ENCODE assay signal across 20 cellular contexts in genomic region chr6:44917430-44917829, GRCh38.
"Had no signal": no experiment of that assay in that cellular context is flagged by ENCODE, and none has a peak within 500 bp of the region (broad histone marks: within the 10 kb centered on the region; RNA-seq: fewer than 3 reads in every experiment).

No MANE protein-coding gene starts in this region.

- H3K79me2 ChIP-seq: hepatocyte had no signal

- H3K4me1 Mint-ChIP-seq: activated B cell treated with CpG ODN at 0.5 μM for 24 hours had no signal

- H3K27me3 ChIP-seq: body of pancreas, colonic mucosa, hepatocyte, ovary, stomach had no signal

- ATAC-seq: activated CD8-positive, alpha-beta memory T cell treated with anti-CD3 and anti-CD28 coated beads, Interleukin-2, amount 10 ng/mL, durations not matched to agents 7 days and 5 days; activated T-helper 17 cell treated with anti-CD3 and anti-CD28 coated beads, Interleukin-2, amount 50 U/mL, for 72 hours; body of pancreas; left cardiac atrium; naive thymus-derived CD4-positive, alpha-beta T cell; sciatic nerve had no signal

- H3K27me3 Mint-ChIP-seq: activated B cell treated with CpG ODN at 0.5 μM for 24 hours; activated CD4-positive, alpha-beta memory T cell treated with anti-CD3 and anti-CD28 coated beads, Interleukin-2, amount 10 ng/mL, durations not matched to agents 7 days and 5 days; activated CD8-positive, alpha-beta memory T cell treated with anti-CD3 and anti-CD28 coated beads, Interleukin-2, amount 10 ng/mL, durations not matched to agents 7 days and 5 days; activated naive CD8-positive, alpha-beta T cell treated with anti-CD3 and anti-CD28 coated beads, Interleukin-2, amount 10 ng/mL, durations not matched to agents 7 days and 5 days; activated T-helper 17 cell treated with anti-CD3 and anti-CD28 coated beads, Interleukin-2, amount 50 U/mL, for 72 hours; central memory CD8-positive, alpha-beta T cell; naive thymus-derived CD4-positive, alpha-beta T cell had no signal

- H3K4me2 ChIP-seq: hepatocyte, smooth muscle cell had no signal

- DNase-seq: activated B cell treated with CpG ODN at 0.5 μM for 24 hours; activated CD4-positive, alpha-beta memory T cell treated with anti-CD3 and anti-CD28 coated beads, Interleukin-2, amount 10 ng/mL, durations not matched to agents 7 days and 5 days; activated CD4-positive, alpha-beta T cell treated with anti-CD3 and anti-CD28 coated beads for 48 hours; activated CD8-positive, alpha-beta memory T cell treated with anti-CD3 and anti-CD28 coated beads, Interleukin-2, amount 10 ng/mL, durations not matched to agents 7 days and 5 days; activated naive CD4-positive, alpha-beta T cell; activated naive CD8-positive, alpha-beta T cell treated with anti-CD3 and anti-CD28 coated beads, Interleukin-2, amount 10 ng/mL, durations not matched to agents 7 days and 5 days; body of pancreas; colonic mucosa; left cardiac atrium; mesendoderm; naive thymus-derived CD4-positive, alpha-beta T cell; ovary; stimulated activated CD4-positive, alpha-beta T cell treated with anti-CD3 and anti-CD28 coated beads, Interleukin-4, amount 100 ng/mL, for 1 hour; stomach; trophoblast cell had no signal

- H3K27ac Mint-ChIP-seq: activated B cell treated with CpG ODN at 0.5 μM for 24 hours; activated CD4-positive, alpha-beta memory T cell treated with anti-CD3 and anti-CD28 coated beads, Interleukin-2, amount 10 ng/mL, durations not matched to agents 7 days and 5 days; activated CD8-positive, alpha-beta memory T cell treated with anti-CD3 and anti-CD28 coated beads, Interleukin-2, amount 10 ng/mL, durations not matched to agents 7 days and 5 days; activated naive CD8-positive, alpha-beta T cell treated with anti-CD3 and anti-CD28 coated beads, Interleukin-2, amount 10 ng/mL, durations not matched to agents 7 days and 5 days; activated T-helper 17 cell treated with anti-CD3 and anti-CD28 coated beads, Interleukin-2, amount 50 U/mL, for 72 hours; naive thymus-derived CD4-positive, alpha-beta T cell had no signal

- H3K4me1 ChIP-seq: colonic mucosa had no signal

- H3K9me3 Mint-ChIP-seq: activated B cell treated with CpG ODN at 0.5 μM for 24 hours; activated T-helper 17 cell treated with anti-CD3 and anti-CD28 coated beads, Interleukin-2, amount 50 U/mL, for 72 hours; central memory CD8-positive, alpha-beta T cell had no signal

- H3K9me3 ChIP-seq: body of pancreas, colonic mucosa, ovary, stomach had no signal

- H3K4me3 ChIP-seq: body of pancreas, colonic mucosa, hepatocyte, ovary, smooth muscle cell, stomach had no signal

- H3K4me3 Mint-ChIP-seq: activated B cell treated with CpG ODN at 0.5 μM for 24 hours; activated CD4-positive, alpha-beta memory T cell treated with anti-CD3 and anti-CD28 coated beads, Interleukin-2, amount 10 ng/mL, durations not matched to agents 7 days and 5 days; activated CD8-positive, alpha-beta memory T cell treated with anti-CD3 and anti-CD28 coated beads, Interleukin-2, amount 10 ng/mL, durations not matched to agents 7 days and 5 days; activated naive CD8-positive, alpha-beta T cell treated with anti-CD3 and anti-CD28 coated beads, Interleukin-2, amount 10 ng/mL, durations not matched to agents 7 days and 5 days; activated T-helper 17 cell treated with anti-CD3 and anti-CD28 coated beads, Interleukin-2, amount 50 U/mL, for 72 hours; central memory CD8-positive, alpha-beta T cell; naive thymus-derived CD4-positive, alpha-beta T cell had no signal

- H3K27ac ChIP-seq: body of pancreas, colonic mucosa, hepatocyte, ovary, stomach had no signal

- H3K36me3 ChIP-seq: colonic mucosa, ovary, stomach had no signal

- H2AFZ ChIP-seq: hepatocyte had no signal
